1 cellular context compared by ENCODE assay signal in genomic region chr1:235867903-235868469, GRCh38.
TF ChIP-seq lines count a peak whose summit lies in the region.

No MANE protein-coding gene starts in this region.

TF ChIP-seq in GM23338, 12 proteins besides CTCF, POLR2A, EP300 and RAD21 (continued from another document):
- no peak for TF ChIP-seq ZNF462 (CRISPR knock-in tag; IDR thresholded peaks at IDR 0.05)
- no peak for TF ChIP-seq EZH2 (IDR thresholded peaks at IDR 0.05; ENCODE audit: low read depth, unreplicated experiment)
